Comparison of ENCODE assay signal across 8 cellular contexts in the genomic region with DNA sequence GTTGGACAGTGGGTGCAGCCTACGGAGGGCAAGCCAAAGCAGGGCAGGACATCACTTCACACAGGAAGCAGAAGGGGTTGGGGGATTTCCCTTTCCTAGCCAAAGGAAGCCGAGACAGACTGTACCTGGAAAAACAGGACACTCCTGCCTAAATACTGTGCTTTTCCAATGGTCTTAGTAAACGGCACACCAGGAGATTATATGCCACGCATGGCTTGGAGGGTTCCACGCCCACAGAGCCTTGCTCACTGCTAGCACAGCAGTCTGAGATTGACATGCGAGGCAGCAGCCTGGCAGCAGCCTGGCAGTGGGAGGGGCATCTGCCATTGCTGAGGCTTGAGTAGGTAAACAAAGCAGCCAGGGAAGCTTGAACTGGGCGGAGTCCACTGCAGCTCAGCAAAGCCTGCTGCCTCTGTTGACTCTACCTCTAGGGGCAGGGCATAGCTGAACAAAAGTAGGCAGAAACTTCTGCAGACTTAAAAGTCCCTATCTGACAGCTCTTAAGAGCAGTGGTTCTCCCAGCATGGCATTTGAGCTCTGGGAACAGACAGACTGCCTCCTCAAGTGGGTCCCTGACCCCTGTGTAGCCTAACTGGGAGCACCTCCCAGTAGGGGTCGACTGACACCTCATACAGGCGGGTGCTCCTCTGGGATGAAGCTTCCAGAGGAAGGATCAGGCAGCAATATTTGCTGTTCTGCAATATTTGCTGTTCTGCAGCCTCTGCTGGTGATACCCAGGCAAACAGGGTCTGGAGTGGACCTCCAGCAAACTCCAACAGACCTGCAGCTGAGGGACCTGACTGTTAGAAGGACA. TPM values are rescaled to one million over a fixed set of nuclear protein-coding genes. Genes with fewer than 3 reads are reported as not detected.
DNase-seq lines count a peak whose midpoint lies in the region; ATAC-seq, FAIRE-seq and TF ChIP-seq lines count a peak whose summit lies in the region.
"Not testable (repeated sequence)": the region's sequence is repeated elsewhere in the genome, so short reads cannot be mapped to it uniquely, and the experiment has no call there.

No MANE protein-coding gene starts in this region.

- not testable (repeated sequence) for H2AFZ ChIP-seq in HepG2 (ENCODE audit: low read length)

- TF ChIP-seq RAD21 in HepG2 (CRISPR knock-in tag; IDR thresholded peaks at IDR 0.05): 0 out of 2 replicates have a peak, but pooled peaks have one; percentile 27

- BruUV-seq in HepG2 (replicated peaks; lab: Mats Ljungman, UMichigan): not testable (repeated sequence)

- peaks cover 29% of the 10 kb centered on the region for H3K4me1 Mint-ChIP-seq in CD4-positive, alpha-beta T cell (ENCODE audit: low read depth)
- peaks cover 10% of the 10 kb centered on the region for H3K4me1 Mint-ChIP-seq in HFFc6 (ENCODE audit: low read depth)
- H3K4me1 Mint-ChIP-seq in activated CD8-positive, alpha-beta T cell treated with anti-CD3 and anti-CD28 coated beads, Interleukin-2, amount 10 ng/mL, durations not matched to agents 7 days and 5 days (ENCODE audit: low read depth): peaks cover 36% of the 10 kb centered on the region

- not testable (repeated sequence) for H3K79me2 ChIP-seq in HepG2 (ENCODE audit: insufficient read depth, low read length)

- H3K4me1 ChIP-seq in HepG2 (ENCODE audit: insufficient read depth, low read length): peaks cover 49% of the 10 kb centered on the region

- H3K27ac Mint-ChIP-seq in CD4-positive, alpha-beta T cell: peak overlapping the region; percentile 77
- H3K27ac Mint-ChIP-seq in HFFc6; activated CD8-positive, alpha-beta T cell treated with anti-CD3 and anti-CD28 coated beads, Interleukin-2, amount 10 ng/mL, durations not matched to agents 7 days and 5 days: not testable (repeated sequence)

- peak; percentile 74 for FAIRE-seq in HepG2 (lab: Jason Lieb, UNC)

- in situ Hi-C loops in brain microvascular endothelial cell (cut with HindIII; ENCODE audit: low pct_ligation_motif_present, low sequenced_read_pairs): not testable (repeated sequence)
- in situ Hi-C loops in HepG2 (cut with HindIII; ENCODE audit: extremely low pct_ligation_motif_present, low pct_unique_long_range_greater_than_20kb): loop anchor here (5.0 kb wide), 1 partner anchor 35 kb away; the partner anchor contains the start of gene DEF6

- not testable (repeated sequence) for H3K36me3 ChIP-seq in brain microvascular endothelial cell (replicated peaks); HepG2 (replicated peaks in 1 of 2; ENCODE audit: control insufficient read depth in 1 of 2, insufficient read depth in 2 of 2, low read length in 2 of 2)

- not testable (repeated sequence) for H3K4me3 ChIP-seq in brain microvascular endothelial cell (ENCODE audit: low read depth, low read length)
- H3K4me3 ChIP-seq in HepG2 (replicated peaks in 1 of 3; ENCODE audit: insufficient read depth in 1 of 3, low read depth in 2 of 3, low read length in 3 of 3): peak overlapping the region in 2 of 3 experiments; percentile 14 to 51; a peak in 4 of 6 replicates

- peak in 1 of 2 experiments; percentile 54; a peak in 2 of 4 replicates for TF ChIP-seq EP300 in HepG2 (IDR thresholded peaks at IDR 0.05; ENCODE audit: low read depth in 2 of 2, low read length in 2 of 2)
- TF ChIP-seq EP300 in HepG2 (CRISPR knock-in tag; IDR thresholded peaks at IDR 0.05; ENCODE audit: borderline replicate concordance): not testable (repeated sequence)

- H3K4me3 Mint-ChIP-seq in CD4-positive, alpha-beta T cell; HFFc6; activated CD8-positive, alpha-beta T cell treated with anti-CD3 and anti-CD28 coated beads, Interleukin-2, amount 10 ng/mL, durations not matched to agents 7 days and 5 days: not testable (repeated sequence)

- peak; percentile 90 for ATAC-seq in CD4-positive, alpha-beta T cell (ENCODE audit: poor library complexity)
- ATAC-seq in activated CD8-positive, alpha-beta T cell treated with anti-CD3 and anti-CD28 coated beads, Interleukin-2, amount 10 ng/mL, durations not matched to agents 7 days and 5 days: peak; percentile 49
- ATAC-seq in HepG2: peak; percentile 95

- peak; percentile 44 for TF ChIP-seq CTCF in CD4-positive, alpha-beta T cell (IDR thresholded peaks at IDR 0.05)
- TF ChIP-seq CTCF in HFFc6 (IDR thresholded peaks at IDR 0.05): peak; percentile 35
- peak; percentile 31 for TF ChIP-seq CTCF in brain microvascular endothelial cell (IDR thresholded peaks at IDR 0.05; ENCODE audit: low read depth, low read length, missing control alignments)
- peak; percentile 72 for TF ChIP-seq CTCF in HepG2 (CRISPR knock-in tag; IDR thresholded peaks at IDR 0.05)

- H3K9me3 Mint-ChIP-seq in CD4-positive, alpha-beta T cell; HFFc6; activated CD8-positive, alpha-beta T cell treated with anti-CD3 and anti-CD28 coated beads, Interleukin-2, amount 10 ng/mL, durations not matched to agents 7 days and 5 days (ENCODE audit: insufficient read depth): not testable (repeated sequence)

- TF ChIP-seq POLR2A in HepG2 (IDR thresholded peaks at IDR 0.05; ENCODE audit: insufficient read depth in 1 of 2, low read depth in 2 of 2, low read length in 2 of 2): not testable (repeated sequence)

- not testable (repeated sequence) for H4K20me1 ChIP-seq in HepG2 (ENCODE audit: insufficient read depth, low read length)

- DNase-seq in CD4-positive, alpha-beta T cell: peak; percentile 66 to 84 (median 76)
- DNase-seq in HFFc6 (peak; percentile 19), NCI-H2107 treated with DMSO at 0.1 percent for 48 hours (lab: John Stamatoyannopoulos, UW; ENCODE audit: unreplicated experiment) (peak; percentile 12), SHP77 treated with DMSO at 0.1 percent for 48 hours (lab: John Stamatoyannopoulos, UW) (peak; percentile 72), HepG2 (ENCODE audit: low spot score) (peak; percentile 96)
- DNase-seq in activated CD8-positive, alpha-beta T cell treated with anti-CD3 and anti-CD28 coated beads, Interleukin-2, amount 10 ng/mL, durations not matched to agents 7 days and 5 days: peak; percentile 53
- not testable (repeated sequence) for DNase-seq in brain microvascular endothelial cell
- DNase-seq in stimulated activated CD4-positive, alpha-beta T cell treated with anti-CD3 and anti-CD28 coated beads, Interleukin-4, amount 100 ng/mL, for 4 hours: peak; percentile 21 to 67

- 0% methylated on average over 7 of the region's 9 CpGs for WGBS in HepG2 (ENCODE audit: low lambda C conversion rate)

- not testable (repeated sequence) for H3K27me3 ChIP-seq in CD4-positive, alpha-beta T cell (ENCODE audit: control insufficient read depth, insufficient read depth, low read length); HepG2 (ENCODE audit: control insufficient read depth in 1 of 2, insufficient read depth in 2 of 2, low read length in 2 of 2)
- peaks cover 12% of the 10 kb centered on the region for H3K27me3 ChIP-seq in brain microvascular endothelial cell (replicated peaks)

- CTCF ChIA-PET in CD4-positive, alpha-beta T cell (lab: Charles Lee): interaction anchor here (0.6 to 2.4 kb wide), 7 partner anchors 9 to 639 kb away, joined by 3 to 12 read pairs (median 4); partner anchors contain the start of gene PPARD
- CTCF ChIA-PET in activated CD8-positive, alpha-beta T cell treated with anti-CD3 and anti-CD28 coated beads, Interleukin-2, amount 10 ng/mL, durations not matched to agents 7 days and 5 days (lab: Charles Lee): interaction anchor here (0.7 to 2.0 kb wide), 9 partner anchors 9 to 220 kb away, joined by 3 to 12 read pairs (median 4); partner anchors contain the start of gene PPARD
- CTCF ChIA-PET in HepG2 (lab: Yijun Ruan, JAX; ENCODE audit: low intra/inter-chr PET ratio, low total read pairs): interaction anchor here (0.7 to 1.5 kb wide), 3 partner anchors 10 to 117 kb away, joined by 3 to 6 read pairs (median 3); partner anchors contain the start of gene DEF6

- POLR2A ChIA-PET in CD4-positive, alpha-beta T cell (lab: Charles Lee): interaction anchor here (0.7 to 2.4 kb wide), 10 partner anchors 10 to 133 kb away, joined by 3 to 15 read pairs (median 6); partner anchors contain the start of genes DEF6, FANCE and ZNF76
- POLR2A ChIA-PET in activated CD8-positive, alpha-beta T cell treated with anti-CD3 and anti-CD28 coated beads, Interleukin-2, amount 10 ng/mL, durations not matched to agents 7 days and 5 days (lab: Charles Lee): not testable (repeated sequence)
- POLR2A ChIA-PET in HepG2 (lab: Yijun Ruan, JAX): interaction anchor here (0.7 to 2.2 kb wide), 10 partner anchors 9 to 141 kb away, joined by 3 to 7 read pairs (median 4); partner anchors contain the start of genes FANCE, RPL10A and ZNF76

- peak overlapping the region; percentile 91 for H3K4me2 ChIP-seq in HepG2 (ENCODE audit: low read depth, low read length)

- H3K36me3 Mint-ChIP-seq in CD4-positive, alpha-beta T cell (ENCODE audit: low read depth): peaks cover 34% of the 10 kb centered on the region
- H3K36me3 Mint-ChIP-seq in HFFc6 (ENCODE audit: low read depth): not testable (repeated sequence)
- H3K36me3 Mint-ChIP-seq in activated CD8-positive, alpha-beta T cell treated with anti-CD3 and anti-CD28 coated beads, Interleukin-2, amount 10 ng/mL, durations not matched to agents 7 days and 5 days (ENCODE audit: low read depth): peaks cover 31% of the 10 kb centered on the region

- intact Hi-C loops in CD4-positive, alpha-beta T cell (cut with DNase I, micrococcal nuclease); HepG2 (cut with micrococcal nuclease; ENCODE audit: unreplicated experiment): not testable (repeated sequence)

- not testable (repeated sequence) for H3K27ac ChIP-seq in CD4-positive, alpha-beta T cell (ENCODE audit: low read depth, low read length); brain microvascular endothelial cell
- H3K27ac ChIP-seq in HepG2 (ENCODE audit: extremely low read length, insufficient read depth, low read length): peak overlapping the region; percentile 8

- not testable (repeated sequence) for H3K9me3 ChIP-seq in CD4-positive, alpha-beta T cell (ENCODE audit: control insufficient read depth, low read length); HepG2 (ENCODE audit: low read length)

- not testable (repeated sequence) for H3K9ac ChIP-seq in HepG2 (ENCODE audit: insufficient read depth, low read depth, low read length)

- not testable (repeated sequence) for H3K27me3 Mint-ChIP-seq in CD4-positive, alpha-beta T cell
- H3K27me3 Mint-ChIP-seq in HFFc6 (ENCODE audit: insufficient read depth): peaks cover 40% of the 10 kb centered on the region
- peaks cover 25% of the 10 kb centered on the region for H3K27me3 Mint-ChIP-seq in activated CD8-positive, alpha-beta T cell treated with anti-CD3 and anti-CD28 coated beads, Interleukin-2, amount 10 ng/mL, durations not matched to agents 7 days and 5 days (ENCODE audit: low read depth)

RNA-seq across cellular contexts. Expression of gene PPARD, which starts 10.1 kb away (rescaled TPM):
- total RNA-seq in CD4-positive, alpha-beta T cell: 10 to 100 TPM; 34.1 to 37.0 TPM
- total RNA-seq in HFFc6 (2021; fragmentation: NEBNext Ultra II Directional; extraction: Animal tissue kit (Norgen Biotek cat#: 25700)): 10 to 100 TPM; 39.0 to 46.4 (median 41.2) TPM
- 10 to 100 TPM; 36.3 to 36.7 TPM for total RNA-seq in activated CD8-positive, alpha-beta T cell treated with anti-CD3 and anti-CD28 coated beads, Interleukin-2, amount 10 ng/mL, durations not matched to agents 7 days and 5 days
- 5.8 and 6.1 TPM in 2 replicates for total RNA-seq in HepG2 (2016; rRNA removed; fragmentation: Illumina TruSeq; extraction: Trizol)
- total RNA-seq in HepG2 (2016; cell fraction: cytosol; rRNA removed; fragmentation: Illumina TruSeq; extraction: Trizol; ENCODE audit: low read depth): 2.7 and 2.8 TPM in 2 replicates
- 4.8 and 5.7 TPM in 2 replicates for total RNA-seq in HepG2 (2016; cell fraction: insoluble cytoplasmic fraction; rRNA removed; fragmentation: Illumina TruSeq; extraction: Trizol)
- 6.6 and 7.6 TPM in 2 replicates for total RNA-seq in HepG2 (2016; cell fraction: membrane; rRNA removed; fragmentation: Illumina TruSeq; extraction: Trizol)
- 3.7 and 4.7 TPM in 2 replicates for total RNA-seq in HepG2 (2016; cell fraction: nucleus; rRNA removed; fragmentation: Illumina TruSeq; extraction: Trizol)
- polyA plus RNA-seq in HepG2 (2011; rRNA removed): 13.3 and 16.2 TPM in 2 replicates
- 11.1 and 13.7 TPM in 2 replicates for polyA plus RNA-seq in HepG2 (2011; cell fraction: cytosol; rRNA removed)
- 26.3 and 29.6 TPM in 2 replicates for polyA plus RNA-seq in HepG2 (2011; cell fraction: nucleus; rRNA removed)
- polyA plus RNA-seq in HepG2 (2012): 10.1 and 11.2 TPM in 2 replicates
- polyA plus RNA-seq in HepG2 (2016; cell fraction: cytosol; fragmentation: Illumina TruSeq; extraction: Trizol; ENCODE audit: low read depth): 1.9 and 2.4 TPM in 2 replicates
- 7.9 and 11.5 TPM in 2 replicates for polyA plus RNA-seq in HepG2 (2016; cell fraction: insoluble cytoplasmic fraction; fragmentation: Illumina TruSeq; extraction: Trizol; ENCODE audit: low read depth)
- polyA plus RNA-seq in HepG2 (2016; cell fraction: membrane; fragmentation: Illumina TruSeq; extraction: Trizol; ENCODE audit: low read depth): 7.6 and 8.0 TPM in 2 replicates
- 16.8 and 19.6 TPM in 2 replicates for polyA plus RNA-seq in HepG2 (2016; cell fraction: nucleus; fragmentation: Illumina TruSeq; extraction: Trizol; ENCODE audit: insufficient read depth, low read depth)
- polyA minus RNA-seq in HepG2 (2011; rRNA and poly(A)+ RNA removed; ENCODE audit: low replicate concordance): 8.4 and 18.8 TPM in 2 replicates
- polyA minus RNA-seq in HepG2 (2011; cell fraction: cytosol; rRNA and poly(A)+ RNA removed): 6.6 and 6.9 TPM in 2 replicates
- polyA minus RNA-seq in HepG2 (2011; cell fraction: nucleus; rRNA and poly(A)+ RNA removed): 5.6 and 5.7 TPM in 2 replicates

RNA-seq across cellular contexts. Expression of gene DEF6, which starts 34.7 kb away (rescaled TPM):
- 100 to 1,000 TPM; 209 to 212 TPM for total RNA-seq in CD4-positive, alpha-beta T cell
- 1 to 10 TPM; 2.8 to 4.8 (median 3.6) TPM for total RNA-seq in HFFc6 (2021; fragmentation: NEBNext Ultra II Directional; extraction: Animal tissue kit (Norgen Biotek cat#: 25700))
- 100 to 1,000 TPM; 191 to 195 TPM for total RNA-seq in activated CD8-positive, alpha-beta T cell treated with anti-CD3 and anti-CD28 coated beads, Interleukin-2, amount 10 ng/mL, durations not matched to agents 7 days and 5 days
- 9.6 and 10.0 TPM in 2 replicates for total RNA-seq in HepG2 (2016; rRNA removed; fragmentation: Illumina TruSeq; extraction: Trizol)
- 1.9 and 2.1 TPM in 2 replicates for total RNA-seq in HepG2 (2016; cell fraction: cytosol; rRNA removed; fragmentation: Illumina TruSeq; extraction: Trizol; ENCODE audit: low read depth)
- 8.6 and 9.7 TPM in 2 replicates for total RNA-seq in HepG2 (2016; cell fraction: insoluble cytoplasmic fraction; rRNA removed; fragmentation: Illumina TruSeq; extraction: Trizol)
- 4.0 TPM in 2 replicates for total RNA-seq in HepG2 (2016; cell fraction: membrane; rRNA removed; fragmentation: Illumina TruSeq; extraction: Trizol)
- 10.5 and 10.6 TPM in 2 replicates for total RNA-seq in HepG2 (2016; cell fraction: nucleus; rRNA removed; fragmentation: Illumina TruSeq; extraction: Trizol)
- polyA plus RNA-seq in HepG2 (2011; rRNA removed): 5.2 and 7.4 TPM in 2 replicates
- polyA plus RNA-seq in HepG2 (2011; cell fraction: cytosol; rRNA removed): 4.6 and 6.6 TPM in 2 replicates
- 18.1 and 24.9 TPM in 2 replicates for polyA plus RNA-seq in HepG2 (2011; cell fraction: nucleus; rRNA removed)
- 2.9 and 3.2 TPM in 2 replicates for polyA plus RNA-seq in HepG2 (2012)
- 1.6 and 1.7 TPM in 2 replicates for polyA plus RNA-seq in HepG2 (2016; cell fraction: cytosol; fragmentation: Illumina TruSeq; extraction: Trizol; ENCODE audit: low read depth)
- 7.5 and 7.7 TPM in 2 replicates for polyA plus RNA-seq in HepG2 (2016; cell fraction: insoluble cytoplasmic fraction; fragmentation: Illumina TruSeq; extraction: Trizol; ENCODE audit: low read depth)
- 3.6 TPM in 2 replicates for polyA plus RNA-seq in HepG2 (2016; cell fraction: membrane; fragmentation: Illumina TruSeq; extraction: Trizol; ENCODE audit: low read depth)
- 24.8 and 26.1 TPM in 2 replicates for polyA plus RNA-seq in HepG2 (2016; cell fraction: nucleus; fragmentation: Illumina TruSeq; extraction: Trizol; ENCODE audit: insufficient read depth, low read depth)
- 0.30 and 9.6 TPM in 2 replicates for polyA minus RNA-seq in HepG2 (2011; rRNA and poly(A)+ RNA removed; ENCODE audit: low replicate concordance)
- polyA minus RNA-seq in HepG2 (2011; cell fraction: cytosol; rRNA and poly(A)+ RNA removed): 2.5 and 2.7 TPM in 2 replicates
- polyA minus RNA-seq in HepG2 (2011; cell fraction: nucleus; rRNA and poly(A)+ RNA removed): 4.6 and 5.2 TPM in 2 replicates

Comparison
In these comparisons a context has a peak if more than half of its experiments do, and no peak if none do; other contexts are left out.
1. RNA of gene DEF6, which starts 34.7 kb away (total RNA-seq): 209 to 212 TPM in CD4-positive, alpha-beta T cell and 191 to 195 TPM in activated CD8-positive, alpha-beta T cell treated with anti-CD3 and anti-CD28 coated beads, Interleukin-2, amount 10 ng/mL, durations not matched to agents 7 days and 5 days; 1.9 to 10.6 TPM in HepG2 and 2.8 to 4.8 TPM in HFFc6; every median in the first group is over 10 times any median in the second.
2. Peak in every context shown above with its lines, with median percentiles within 50 percentile points of each other: ATAC-seq and CTCF ChIP-seq.